ENCODE assay signal across 1 cellular context in the genomic region with DNA sequence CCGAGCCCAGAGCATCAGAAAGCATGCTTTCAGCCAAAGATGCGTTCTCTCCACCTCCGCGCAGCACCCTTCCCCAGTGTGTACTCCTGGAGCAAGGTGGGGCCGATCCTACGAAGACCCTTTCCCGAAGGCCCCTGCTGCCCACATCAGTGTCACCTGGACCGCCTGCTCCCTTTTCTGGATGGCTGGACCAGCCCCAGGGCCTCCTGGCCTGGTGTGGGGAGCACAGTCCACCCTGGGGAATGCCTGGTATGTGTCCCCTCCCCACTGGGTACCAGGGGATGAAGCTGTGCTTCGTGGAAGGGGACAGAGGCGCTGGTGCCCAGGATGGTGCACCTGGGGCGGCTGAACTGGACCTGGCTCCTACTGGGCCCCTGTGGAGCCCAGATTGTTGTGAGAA.
A peak's percentile ranks its signal among the peaks of the same experiment; 100 is the strongest.
TF ChIP-seq lines count a peak whose summit lies in the region.

No MANE protein-coding gene starts in this region.

TF ChIP-seq in HepG2, 621 proteins besides CTCF, POLR2A, EP300 and RAD21 (continued from another document):
- TF ChIP-seq, protein P1, sequence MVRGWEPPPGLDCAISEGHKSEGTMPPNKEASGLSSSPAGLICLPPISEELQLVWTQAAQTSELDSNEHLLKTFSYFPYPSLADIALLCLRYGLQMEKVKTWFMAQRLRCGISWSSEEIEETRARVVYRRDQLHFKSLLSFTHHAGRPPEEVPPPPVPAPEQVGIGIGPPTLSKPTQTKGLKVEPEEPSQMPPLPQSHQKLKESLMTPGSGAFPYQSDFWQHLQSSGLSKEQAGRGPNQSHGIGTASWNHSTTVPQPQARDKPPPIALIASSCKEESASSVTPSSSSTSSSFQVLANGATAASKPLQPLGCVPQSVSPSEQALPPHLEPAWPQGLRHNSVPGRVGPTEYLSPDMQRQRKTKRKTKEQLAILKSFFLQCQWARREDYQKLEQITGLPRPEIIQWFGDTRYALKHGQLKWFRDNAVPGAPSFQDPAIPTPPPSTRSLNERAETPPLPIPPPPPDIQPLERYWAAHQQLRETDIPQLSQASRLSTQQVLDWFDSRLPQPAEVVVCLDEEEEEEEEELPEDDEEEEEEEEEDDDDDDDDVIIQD (CRISPR knock-in tag; IDR thresholded peaks at IDR 0.05; ENCODE audit: low read depth), result no peak
- TF ChIP-seq TBP (CRISPR knock-in tag; IDR thresholded peaks at IDR 0.05) (no peak), FOSL2 (CRISPR knock-in tag; IDR thresholded peaks at IDR 0.05) (no peak), BCL6 (CRISPR knock-in tag; IDR thresholded peaks at IDR 0.05) (no peak), AGO2 (optimal IDR thresholded peaks at IDR 0.05; ENCODE audit: low read depth, low read length) (peak; percentile 45), PITX1 (CRISPR knock-in tag; IDR thresholded peaks at IDR 0.05) (no peak), ARHGAP35 (CRISPR knock-in tag; IDR thresholded peaks at IDR 0.05; ENCODE audit: borderline replicate concordance) (no peak), TEAD3 (CRISPR knock-in tag; optimal IDR thresholded peaks at IDR 0.05; ENCODE audit: borderline replicate concordance) (peak; percentile 94), TOE1 (CRISPR knock-in tag; IDR thresholded peaks at IDR 0.05) (no peak), ESRRA (CRISPR knock-in tag; IDR thresholded peaks at IDR 0.05; ENCODE audit: low read depth) (no peak), ZNF737 (CRISPR knock-in tag; IDR thresholded peaks at IDR 0.05; ENCODE audit: borderline replicate concordance) (no peak), NRL (CRISPR knock-in tag; IDR thresholded peaks at IDR 0.05; ENCODE audit: borderline replicate concordance) (0 out of 2 replicates have a peak, but pooled peaks have one; percentile 18), RFX3 (CRISPR knock-in tag; IDR thresholded peaks at IDR 0.05) (no peak), SPEN (CRISPR knock-in tag; IDR thresholded peaks at IDR 0.05; ENCODE audit: low read depth) (no peak), ZNF263 (CRISPR knock-in tag; IDR thresholded peaks at IDR 0.05) (peak; percentile 88), EED (CRISPR knock-in tag; IDR thresholded peaks at IDR 0.05) (no peak), CEBPB (IDR thresholded peaks at IDR 0.05; ENCODE audit: borderline replicate concordance, low read depth, low read length) (no peak), MED8 (CRISPR knock-in tag; IDR thresholded peaks at IDR 0.05; ENCODE audit: insufficient replicate concordance) (no peak), ZNF746 (CRISPR knock-in tag; IDR thresholded peaks at IDR 0.05) (no peak), SIN3B (IDR thresholded peaks at IDR 0.05; ENCODE audit: low read length) (no peak)
- TF ChIP-seq, protein P2, sequence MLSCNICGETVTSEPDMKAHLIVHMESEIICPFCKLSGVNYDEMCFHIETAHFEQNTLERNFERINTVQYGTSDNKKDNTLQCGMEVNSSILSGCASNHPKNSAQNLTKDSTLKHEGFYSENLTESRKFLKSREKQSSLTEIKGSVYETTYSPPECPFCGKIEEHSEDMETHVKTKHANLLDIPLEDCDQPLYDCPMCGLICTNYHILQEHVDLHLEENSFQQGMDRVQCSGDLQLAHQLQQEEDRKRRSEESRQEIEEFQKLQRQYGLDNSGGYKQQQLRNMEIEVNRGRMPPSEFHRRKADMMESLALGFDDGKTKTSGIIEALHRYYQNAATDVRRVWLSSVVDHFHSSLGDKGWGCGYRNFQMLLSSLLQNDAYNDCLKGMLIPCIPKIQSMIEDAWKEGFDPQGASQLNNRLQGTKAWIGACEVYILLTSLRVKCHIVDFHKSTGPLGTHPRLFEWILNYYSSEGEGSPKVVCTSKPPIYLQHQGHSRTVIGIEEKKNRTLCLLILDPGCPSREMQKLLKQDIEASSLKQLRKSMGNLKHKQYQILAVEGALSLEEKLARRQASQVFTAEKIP (CRISPR knock-in tag; IDR thresholded peaks at IDR 0.05; ENCODE audit: borderline replicate concordance), result no peak
- TF ChIP-seq, protein P3, sequence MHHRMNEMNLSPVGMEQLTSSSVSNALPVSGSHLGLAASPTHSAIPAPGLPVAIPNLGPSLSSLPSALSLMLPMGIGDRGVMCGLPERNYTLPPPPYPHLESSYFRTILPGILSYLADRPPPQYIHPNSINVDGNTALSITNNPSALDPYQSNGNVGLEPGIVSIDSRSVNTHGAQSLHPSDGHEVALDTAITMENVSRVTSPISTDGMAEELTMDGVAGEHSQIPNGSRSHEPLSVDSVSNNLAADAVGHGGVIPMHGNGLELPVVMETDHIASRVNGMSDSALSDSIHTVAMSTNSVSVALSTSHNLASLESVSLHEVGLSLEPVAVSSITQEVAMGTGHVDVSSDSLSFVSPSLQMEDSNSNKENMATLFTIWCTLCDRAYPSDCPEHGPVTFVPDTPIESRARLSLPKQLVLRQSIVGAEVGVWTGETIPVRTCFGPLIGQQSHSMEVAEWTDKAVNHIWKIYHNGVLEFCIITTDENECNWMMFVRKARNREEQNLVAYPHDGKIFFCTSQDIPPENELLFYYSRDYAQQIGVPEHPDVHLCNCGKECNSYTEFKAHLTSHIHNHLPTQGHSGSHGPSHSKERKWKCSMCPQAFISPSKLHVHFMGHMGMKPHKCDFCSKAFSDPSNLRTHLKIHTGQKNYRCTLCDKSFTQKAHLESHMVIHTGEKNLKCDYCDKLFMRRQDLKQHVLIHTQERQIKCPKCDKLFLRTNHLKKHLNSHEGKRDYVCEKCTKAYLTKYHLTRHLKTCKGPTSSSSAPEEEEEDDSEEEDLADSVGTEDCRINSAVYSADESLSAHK (CRISPR knock-in tag; IDR thresholded peaks at IDR 0.05; ENCODE audit: borderline replicate concordance), result no peak
- TF ChIP-seq, protein P4, sequence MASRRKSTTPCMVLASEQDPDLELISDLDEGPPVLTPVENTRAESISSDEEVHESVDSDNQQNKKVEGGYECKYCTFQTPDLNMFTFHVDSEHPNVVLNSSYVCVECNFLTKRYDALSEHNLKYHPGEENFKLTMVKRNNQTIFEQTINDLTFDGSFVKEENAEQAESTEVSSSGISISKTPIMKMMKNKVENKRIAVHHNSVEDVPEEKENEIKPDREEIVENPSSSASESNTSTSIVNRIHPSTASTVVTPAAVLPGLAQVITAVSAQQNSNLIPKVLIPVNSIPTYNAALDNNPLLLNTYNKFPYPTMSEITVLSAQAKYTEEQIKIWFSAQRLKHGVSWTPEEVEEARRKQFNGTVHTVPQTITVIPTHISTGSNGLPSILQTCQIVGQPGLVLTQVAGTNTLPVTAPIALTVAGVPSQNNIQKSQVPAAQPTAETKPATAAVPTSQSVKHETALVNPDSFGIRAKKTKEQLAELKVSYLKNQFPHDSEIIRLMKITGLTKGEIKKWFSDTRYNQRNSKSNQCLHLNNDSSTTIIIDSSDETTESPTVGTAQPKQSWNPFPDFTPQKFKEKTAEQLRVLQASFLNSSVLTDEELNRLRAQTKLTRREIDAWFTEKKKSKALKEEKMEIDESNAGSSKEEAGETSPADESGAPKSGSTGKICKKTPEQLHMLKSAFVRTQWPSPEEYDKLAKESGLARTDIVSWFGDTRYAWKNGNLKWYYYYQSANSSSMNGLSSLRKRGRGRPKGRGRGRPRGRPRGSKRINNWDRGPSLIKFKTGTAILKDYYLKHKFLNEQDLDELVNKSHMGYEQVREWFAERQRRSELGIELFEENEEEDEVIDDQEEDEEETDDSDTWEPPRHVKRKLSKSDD (CRISPR knock-in tag; IDR thresholded peaks at IDR 0.05; ENCODE audit: low read depth), result no peak
- TF ChIP-seq, protein P5, sequence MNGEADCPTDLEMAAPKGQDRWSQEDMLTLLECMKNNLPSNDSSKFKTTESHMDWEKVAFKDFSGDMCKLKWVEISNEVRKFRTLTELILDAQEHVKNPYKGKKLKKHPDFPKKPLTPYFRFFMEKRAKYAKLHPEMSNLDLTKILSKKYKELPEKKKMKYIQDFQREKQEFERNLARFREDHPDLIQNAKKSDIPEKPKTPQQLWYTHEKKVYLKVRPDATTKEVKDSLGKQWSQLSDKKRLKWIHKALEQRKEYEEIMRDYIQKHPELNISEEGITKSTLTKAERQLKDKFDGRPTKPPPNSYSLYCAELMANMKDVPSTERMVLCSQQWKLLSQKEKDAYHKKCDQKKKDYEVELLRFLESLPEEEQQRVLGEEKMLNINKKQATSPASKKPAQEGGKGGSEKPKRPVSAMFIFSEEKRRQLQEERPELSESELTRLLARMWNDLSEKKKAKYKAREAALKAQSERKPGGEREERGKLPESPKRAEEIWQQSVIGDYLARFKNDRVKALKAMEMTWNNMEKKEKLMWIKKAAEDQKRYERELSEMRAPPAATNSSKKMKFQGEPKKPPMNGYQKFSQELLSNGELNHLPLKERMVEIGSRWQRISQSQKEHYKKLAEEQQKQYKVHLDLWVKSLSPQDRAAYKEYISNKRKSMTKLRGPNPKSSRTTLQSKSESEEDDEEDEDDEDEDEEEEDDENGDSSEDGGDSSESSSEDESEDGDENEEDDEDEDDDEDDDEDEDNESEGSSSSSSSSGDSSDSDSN (CRISPR knock-in tag; IDR thresholded peaks at IDR 0.05), result 0 out of 2 replicates have a peak, but pooled peaks have one; percentile 17
- TF ChIP-seq, protein P6, sequence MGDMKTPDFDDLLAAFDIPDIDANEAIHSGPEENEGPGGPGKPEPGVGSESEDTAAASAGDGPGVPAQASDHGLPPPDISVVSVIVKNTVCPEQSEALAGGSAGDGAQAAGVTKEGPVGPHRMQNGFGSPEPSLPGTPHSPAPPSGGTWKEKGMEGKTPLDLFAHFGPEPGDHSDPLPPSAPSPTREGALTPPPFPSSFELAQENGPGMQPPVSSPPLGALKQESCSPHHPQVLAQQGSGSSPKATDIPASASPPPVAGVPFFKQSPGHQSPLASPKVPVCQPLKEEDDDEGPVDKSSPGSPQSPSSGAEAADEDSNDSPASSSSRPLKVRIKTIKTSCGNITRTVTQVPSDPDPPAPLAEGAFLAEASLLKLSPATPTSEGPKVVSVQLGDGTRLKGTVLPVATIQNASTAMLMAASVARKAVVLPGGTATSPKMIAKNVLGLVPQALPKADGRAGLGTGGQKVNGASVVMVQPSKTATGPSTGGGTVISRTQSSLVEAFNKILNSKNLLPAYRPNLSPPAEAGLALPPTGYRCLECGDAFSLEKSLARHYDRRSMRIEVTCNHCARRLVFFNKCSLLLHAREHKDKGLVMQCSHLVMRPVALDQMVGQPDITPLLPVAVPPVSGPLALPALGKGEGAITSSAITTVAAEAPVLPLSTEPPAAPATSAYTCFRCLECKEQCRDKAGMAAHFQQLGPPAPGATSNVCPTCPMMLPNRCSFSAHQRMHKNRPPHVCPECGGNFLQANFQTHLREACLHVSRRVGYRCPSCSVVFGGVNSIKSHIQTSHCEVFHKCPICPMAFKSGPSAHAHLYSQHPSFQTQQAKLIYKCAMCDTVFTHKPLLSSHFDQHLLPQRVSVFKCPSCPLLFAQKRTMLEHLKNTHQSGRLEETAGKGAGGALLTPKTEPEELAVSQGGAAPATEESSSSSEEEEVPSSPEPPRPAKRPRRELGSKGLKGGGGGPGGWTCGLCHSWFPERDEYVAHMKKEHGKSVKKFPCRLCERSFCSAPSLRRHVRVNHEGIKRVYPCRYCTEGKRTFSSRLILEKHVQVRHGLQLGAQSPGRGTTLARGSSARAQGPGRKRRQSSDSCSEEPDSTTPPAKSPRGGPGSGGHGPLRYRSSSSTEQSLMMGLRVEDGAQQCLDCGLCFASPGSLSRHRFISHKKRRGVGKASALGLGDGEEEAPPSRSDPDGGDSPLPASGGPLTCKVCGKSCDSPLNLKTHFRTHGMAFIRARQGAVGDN (CRISPR knock-in tag; IDR thresholded peaks at IDR 0.05), result peak; percentile 37
